In the genomic region with DNA sequence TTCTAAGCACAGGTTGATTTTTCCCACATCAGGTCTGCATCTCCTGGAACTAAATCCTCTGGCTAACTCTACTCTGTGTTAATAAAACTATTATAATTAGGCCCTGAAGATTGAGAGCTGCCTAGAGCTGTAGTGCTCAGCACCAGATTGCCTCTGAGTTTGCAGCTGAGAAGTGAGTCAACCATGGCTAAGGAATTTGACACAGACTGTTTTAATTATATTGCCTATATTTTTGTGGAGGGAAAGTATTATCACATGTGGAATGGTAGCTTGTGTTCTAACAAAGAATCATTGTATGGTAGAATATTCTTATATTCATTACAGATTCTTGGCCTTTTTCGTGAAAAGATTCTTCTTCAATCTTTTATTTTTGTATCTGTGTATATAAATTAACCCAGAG, we compare ENCODE assay signal across 27 cellular contexts.
"Had no signal": no experiment of that assay in that cellular context is flagged by ENCODE, and none has a peak within 500 bp of the region (broad histone marks: within the 10 kb centered on the region; RNA-seq: fewer than 3 reads in every experiment).

No MANE protein-coding gene starts in this region.

- H3K4me1 Mint-ChIP-seq: stimulated activated naive B cell treated with anti-CD40 and anti-IgM and Interleukin-4, amounts not matched to agents 10 μg/mL and 1 μg/mL and 100 μg/mL, for 72 hours had no signal

- H3K27ac ChIP-seq: left lung, lower lobe of right lung, ovary, skin epidermis, suprapubic skin, thoracic aorta, tibial artery, upper lobe of right lung had no signal

- H3K9me3 Mint-ChIP-seq: naive B cell had no signal

- H3K9me3 ChIP-seq: left lung, lower lobe of right lung, ovary, suprapubic skin, thoracic aorta, tibial artery, upper lobe of right lung had no signal

- H3K27me3 Mint-ChIP-seq: naive B cell; natural killer cell treated with Interleukin-12 subunit alpha and Interleukin-12 subunit beta and Interleukin-15 and Interleukin-18, amount 100 ng/mL, for 72 hours; progenitor cell of endocrine pancreas; stimulated activated naive B cell treated with anti-CD40 and anti-IgM and Interleukin-4, amounts not matched to agents 10 μg/mL and 1 μg/mL and 100 μg/mL, for 72 hours had no signal

- ATAC-seq: left colon; left lung; lower lobe of right lung; natural killer cell treated with Interleukin-12 subunit alpha and Interleukin-12 subunit beta and Interleukin-15 and Interleukin-18, amount 100 ng/mL, for 72 hours; right cardiac atrium; sciatic nerve; stimulated activated naive B cell treated with anti-CD40 and anti-IgM and Interleukin-4, amounts not matched to agents 10 μg/mL and 1 μg/mL and 100 μg/mL, for 72 hours; stimulated activated naive CD8-positive, alpha-beta T cell treated with anti-CD3 and anti-CD28 coated beads, Interleukin-15, Interleukin-2, amounts not matched to agents 100 U/mL and 50 U/mL, for 24 hours; upper lobe of right lung had no signal

- H3K27me3 ChIP-seq: left lung, ovary, suprapubic skin, tibial artery, upper lobe of right lung had no signal

- DNase-seq: hippocampal formation; kidney glomerular epithelial cell; left colon; left lung; lower lobe of right lung; mammary epithelial cell; mesenchymal stem cell; naive B cell; ovary; right cardiac atrium; stimulated activated CD4-positive, alpha-beta T cell treated with anti-CD3 and anti-CD28 coated beads, Interleukin-12 subunit alpha, Interleukin-12 subunit beta, amount 100 ng/mL, for 4 hours; stimulated activated CD4-positive, alpha-beta T cell treated with anti-CD3 and anti-CD28 coated beads, Interleukin-15, amount 100 ng/mL, for 24 hours; stimulated activated CD4-positive, alpha-beta T cell treated with anti-CD3 and anti-CD28 coated beads, Interleukin-2, amount 100 ng/mL, for 24 hours; stimulated activated CD4-positive, alpha-beta T cell treated with anti-CD3 and anti-CD28 coated beads, Interleukin-4, amount 100 ng/mL, for 1 hour; stimulated activated naive B cell treated with anti-CD40 and anti-IgM and Interleukin-4, amounts not matched to agents 10 μg/mL and 1 μg/mL and 100 μg/mL, for 72 hours; stimulated activated naive CD8-positive, alpha-beta T cell treated with anti-CD3 and anti-CD28 coated beads, Interleukin-15, Interleukin-2, amounts not matched to agents 100 U/mL and 50 U/mL, for 24 hours; tibial artery; trophoblast cell; upper lobe of right lung had no signal

- H3K4me3 ChIP-seq: left lung, lower lobe of right lung, ovary, skin epidermis, suprapubic skin, thoracic aorta, tibial artery, upper lobe of right lung had no signal

- FAIRE-seq: keratinocyte, urothelium cell line had no signal

- H3K4me3 Mint-ChIP-seq: naive B cell; natural killer cell treated with Interleukin-12 subunit alpha and Interleukin-12 subunit beta and Interleukin-15 and Interleukin-18, amount 100 ng/mL, for 72 hours; stimulated activated naive B cell treated with anti-CD40 and anti-IgM and Interleukin-4, amounts not matched to agents 10 μg/mL and 1 μg/mL and 100 μg/mL, for 72 hours had no signal

- H3K27ac Mint-ChIP-seq: natural killer cell treated with Interleukin-12 subunit alpha and Interleukin-12 subunit beta and Interleukin-15 and Interleukin-18, amount 100 ng/mL, for 72 hours; progenitor cell of endocrine pancreas; stimulated activated naive B cell treated with anti-CD40 and anti-IgM and Interleukin-4, amounts not matched to agents 10 μg/mL and 1 μg/mL and 100 μg/mL, for 72 hours had no signal

- H3K4me1 ChIP-seq: left lung, lower lobe of right lung, suprapubic skin, tibial artery, upper lobe of right lung had no signal

- H3K36me3 ChIP-seq: left lung, lower lobe of right lung, ovary, suprapubic skin, thoracic aorta, tibial artery, upper lobe of right lung had no signal

- H3K36me3 Mint-ChIP-seq: naive B cell; stimulated activated naive B cell treated with anti-CD40 and anti-IgM and Interleukin-4, amounts not matched to agents 10 μg/mL and 1 μg/mL and 100 μg/mL, for 72 hours had no signal
